8 cellular contexts compared by ENCODE assay signal in genomic region chr2:55279859-55280424, GRCh38. TPM values are rescaled to one million over a fixed set of nuclear protein-coding genes. Genes with fewer than 3 reads are reported as not detected.
DNase-seq lines count a peak whose midpoint lies in the region; ATAC-seq, FAIRE-seq and TF ChIP-seq lines count a peak whose summit lies in the region.
"Not testable (repeated sequence)": the region's sequence is repeated elsewhere in the genome, so short reads cannot be mapped to it uniquely, and the experiment has no call there.

No MANE protein-coding gene starts in this region.

- H3K79me2 ChIP-seq in K562 (ENCODE audit: control insufficient read depth, insufficient read depth, low read length): peaks cover 31% of the 10 kb centered on the region

- H3K4me1 Mint-ChIP-seq in CD4-positive, alpha-beta T cell (ENCODE audit: low read depth): peaks cover 20% of the 10 kb centered on the region
- H3K4me1 Mint-ChIP-seq in nephron (peaks cover 22% of the 10 kb centered on the region), progenitor cell of endocrine pancreas (ENCODE audit: low read depth) (peaks cover 22% of the 10 kb centered on the region)

- not testable (repeated sequence) for H3K36me3 Mint-ChIP-seq in CD4-positive, alpha-beta T cell (ENCODE audit: low read depth); nephron (ENCODE audit: low read depth); progenitor cell of endocrine pancreas (ENCODE audit: insufficient read depth)

- H4K20me1 ChIP-seq in K562 (replicated peaks; ENCODE audit: control insufficient read depth, insufficient read depth, low read length): not testable (repeated sequence)

- in situ Hi-C loops in K562 (cut with MboI): not testable (repeated sequence)

- BruUV-seq in K562 (replicated peaks; lab: Mats Ljungman, UMichigan): not testable (repeated sequence)

- intact Hi-C loops in CD4-positive, alpha-beta T cell (cut with DNase I, micrococcal nuclease): loop anchor here (2.0 to 5.0 kb wide), 4 partner anchors 47 to 237 kb away; partner anchors contain the start of genes CFAP36 (in 1 of the 2), CLHC1 (in 1 of the 2) and RPS27A (in 1 of the 2)
- intact Hi-C loops in K562 (cut with micrococcal nuclease): loop anchor here (5.0 kb wide), 2 partner anchors 137 to 337 kb away; partner anchors contain the start of genes CCDC88A and PPP4R3B

- not testable (repeated sequence) for H3K9me3 ChIP-seq in CD4-positive, alpha-beta T cell (ENCODE audit: control insufficient read depth, low read length); HEK293 (ENCODE audit: control insufficient read depth, insufficient read depth, low read depth, low read length); RWPE2 (ENCODE audit: severe bottlenecking); K562 (replicated peaks; ENCODE audit: control insufficient read depth, insufficient read depth, low read depth, low read length); iPS-20b (ENCODE audit: insufficient read depth, low read depth, low read length)

- peak overlapping the region; percentile 9; the same call in 1 of the 2 replicates for H3K4me2 ChIP-seq in K562 (ENCODE audit: insufficient read depth, low read length)

- CTCF ChIA-PET in CD4-positive, alpha-beta T cell (lab: Charles Lee); K562 (lab: Yijun Ruan, JAX; ENCODE audit: low intra/inter-chr PET ratio): not testable (repeated sequence)
- CTCF ChIA-PET in HEK293 (lab: Yijun Ruan, JAX): interaction anchor here (0.6 kb wide), 1 partner anchor 386 kb away, joined by 3 read pairs; no protein-coding TSS in a partner anchor

- H3K4me3 Mint-ChIP-seq in CD4-positive, alpha-beta T cell: peak overlapping the region; percentile 31
- H3K4me3 Mint-ChIP-seq in nephron (peak overlapping the region; percentile 1 to 61 (median 18)), progenitor cell of endocrine pancreas (ENCODE audit: low read depth) (peak overlapping the region; percentile 9)

- not testable (repeated sequence) for H3K27me3 ChIP-seq in CD4-positive, alpha-beta T cell (ENCODE audit: control insufficient read depth, insufficient read depth, low read length); RWPE2 (ENCODE audit: insufficient read depth, poor library complexity, severe bottlenecking); K562 (ENCODE audit: control insufficient read depth in 2 of 2, insufficient read depth in 2 of 2, low read length in 2 of 2); iPS-20b (ENCODE audit: insufficient read depth, low read length)

- not testable (repeated sequence) for H3K9me3 Mint-ChIP-seq in CD4-positive, alpha-beta T cell; nephron; progenitor cell of endocrine pancreas (ENCODE audit: low read depth)

- 40% methylated on average over 7 of the region's 7 CpGs for WGBS in K562 (ENCODE audit: insufficient coverage, low coverage, missing lambda C conversion rate)

- H3K4me3 ChIP-seq in HEK293 (ENCODE audit: low read depth, low read length); RWPE2 (ENCODE audit: severe bottlenecking); K562: not testable (repeated sequence)
- peak overlapping the region; percentile 53 for H3K4me3 ChIP-seq in iPS-20b (ENCODE audit: low read length)

- not testable (repeated sequence) for H3K36me3 ChIP-seq in HEK293 (ENCODE audit: control insufficient read depth in 2 of 2, insufficient read depth in 1 of 2, low read length in 2 of 2); RWPE2 (ENCODE audit: low read depth); K562 (ENCODE audit: control insufficient read depth, insufficient read depth, low read length); iPS-20b (ENCODE audit: insufficient read depth, low read depth, low read length)

- H3K9me1 ChIP-seq in K562 (ENCODE audit: control insufficient read depth, insufficient read depth, low read length): not testable (repeated sequence)

- not testable (repeated sequence) for ATAC-seq in CD4-positive, alpha-beta T cell (ENCODE audit: poor library complexity); RWPE2 (ENCODE audit: low read depth); K562

- POLR2A ChIA-PET in CD4-positive, alpha-beta T cell (lab: Charles Lee); HEK293 (lab: Yijun Ruan, JAX): not testable (repeated sequence)
- POLR2A ChIA-PET in K562 (lab: Yijun Ruan, JAX): interaction anchor here (1.0 kb wide), 1 partner anchor 23 kb away, joined by 4 read pairs; no protein-coding TSS in a partner anchor

- not testable (repeated sequence) for TF ChIP-seq POLR2A in K562 (conservative IDR thresholded peaks at IDR 0.05)

- not testable (repeated sequence) for DNase-seq in CD4-positive, alpha-beta T cell; RWPE2 (ENCODE audit: low spot score); epithelial cell of prostate (ENCODE audit: low read depth, low spot score); progenitor cell of endocrine pancreas (ENCODE audit: low spot score, unreplicated experiment)
- DNase-seq in K562 (ENCODE audit: extremely low read depth in 1 of 4, low spot score in 3 of 4): peak in 1 of 4 experiments; percentile 8

- TF ChIP-seq EP300 in K562 (IDR thresholded peaks at IDR 0.05; ENCODE audit: low read length): not testable (repeated sequence)

- TF ChIP-seq CTCF in CD4-positive, alpha-beta T cell (IDR thresholded peaks at IDR 0.05); HEK293 (tag by site-specific recombination; IDR thresholded peaks at IDR 0.05); RWPE2 (IDR thresholded peaks at IDR 0.05; ENCODE audit: poor library complexity, severe bottlenecking); K562 (IDR thresholded peaks at IDR 0.05 in 2 of 3, conservative IDR thresholded peaks at IDR 0.05 in 1 of 3; ENCODE audit: insufficient read depth in 2 of 3, low read depth in 1 of 3, low read length in 3 of 3); nephron (IDR thresholded peaks at IDR 0.05; ENCODE audit: unreplicated experiment in 3 of 3); progenitor cell of endocrine pancreas (IDR thresholded peaks at IDR 0.05; ENCODE audit: unreplicated experiment): not testable (repeated sequence)

- not testable (repeated sequence) for TF ChIP-seq RAD21 in K562 (CRISPR knock-in tag; conservative IDR thresholded peaks at IDR 0.05 in 1 of 2, IDR thresholded peaks at IDR 0.05 in 1 of 2)

- not testable (repeated sequence) for H3K27ac ChIP-seq in CD4-positive, alpha-beta T cell (ENCODE audit: low read depth, low read length); HEK293 (ENCODE audit: extremely low read depth, low read depth, low read length)
- H3K27ac ChIP-seq in RWPE2 (ENCODE audit: poor library complexity, severe bottlenecking): peak overlapping the region; percentile 58
- H3K27ac ChIP-seq in K562 (ENCODE audit: extremely low read depth, low read depth, low read length): 0 out of 3 replicates have a peak overlapping the region, but pooled peaks have one; percentile 28
- peak overlapping the region; percentile 74 for H3K27ac ChIP-seq in epithelial cell of prostate
- peak overlapping the region; percentile 62 for H3K27ac ChIP-seq in iPS-20b (ENCODE audit: low read length)

- 0 out of 4 replicates have a peak overlapping the region, but pooled peaks of 1 of the 2 experiments have one; percentile 34 for H3K9ac ChIP-seq in K562 (ENCODE audit: insufficient read depth in 1 of 2, low read depth in 2 of 2, low read length in 2 of 2)
- H3K9ac ChIP-seq in iPS-20b (ENCODE audit: low read depth, low read length): peak overlapping the region; percentile 74

- not testable (repeated sequence) for H3K27me3 Mint-ChIP-seq in CD4-positive, alpha-beta T cell; progenitor cell of endocrine pancreas
- peaks cover 12% of the 10 kb centered on the region for H3K27me3 Mint-ChIP-seq in nephron (ENCODE audit: low read depth)

- H2AFZ ChIP-seq in K562 (ENCODE audit: low read depth, low read length): peak overlapping the region; percentile 86

- not testable (repeated sequence) for FAIRE-seq in K562 (lab: Jason Lieb, UNC)

- peak overlapping the region; percentile 6 for H3K27ac Mint-ChIP-seq in CD4-positive, alpha-beta T cell
- H3K27ac Mint-ChIP-seq in nephron (peak overlapping the region; percentile 23 to 60 (median 44)), progenitor cell of endocrine pancreas (peak overlapping the region; percentile 46)

- not testable (repeated sequence) for H3K4me1 ChIP-seq in HEK293 (ENCODE audit: control insufficient read depth, insufficient read depth, low read length); K562 (replicated peaks in 1 of 2; ENCODE audit: control insufficient read depth in 2 of 2, insufficient read depth in 2 of 2, low read length in 2 of 2)
- H3K4me1 ChIP-seq in RWPE2 (ENCODE audit: insufficient read depth, poor library complexity, severe bottlenecking) (peaks cover 10% of the 10 kb centered on the region), iPS-20b (ENCODE audit: insufficient read depth, low read length) (peaks cover 23% of the 10 kb centered on the region)

RNA-seq across cellular contexts. Expression of gene MTIF2, which starts 10.9 kb away (rescaled TPM):
- 10 to 100 TPM; 13.0 to 15.6 TPM for total RNA-seq in CD4-positive, alpha-beta T cell
- 77.7 and 94.9 TPM in 2 replicates for total RNA-seq in K562 (2011; cell fraction: chromatin; rRNA removed; ENCODE audit: low replicate concordance)
- total RNA-seq in K562 (2011; cell fraction: nucleolus; rRNA removed): 52.8 and 62.7 TPM in 2 replicates
- total RNA-seq in K562 (2011; cell fraction: nucleoplasm; rRNA removed): 67.3 and 69.7 TPM in 2 replicates
- total RNA-seq in K562 (2014; rRNA removed) (85.1 and 105 TPM in 2 replicates), K562 (2014; rRNA removed; fragmentation: Illumina TruSeq; extraction: Trizol) (141 and 163 TPM in 2 replicates), K562 (2015; rRNA removed; fragmentation: Illumina TruSeq; extraction: Trizol) (133 and 143 TPM in 2 replicates), K562 (2021) (81.1 and 84.5 TPM in 2 replicates), progenitor cell of endocrine pancreas (22.7 and 24.5 TPM in 2 replicates)
- polyA plus RNA-seq in K562 (2011; rRNA removed) (71.9 and 77.3 TPM in 2 replicates), K562 (2014; fragmentation: Illumina TruSeq; extraction: Trizol) (104 and 115 TPM in 2 replicates), K562 (2014; fragmentation: Nextera tagmentation; extraction: Ambion mirVana) (100 to 1,000 TPM in 1 of 2 experiments, 10 to 100 TPM in 1; 58.7 to 106 TPM), K562 (2014; rRNA removed) (83.3 and 88.5 TPM in 2 replicates)
- polyA plus RNA-seq in K562 (2011; cell fraction: cytosol; rRNA removed): 20.9 and 27.8 TPM in 2 replicates
- 34.0 and 45.2 TPM in 2 replicates for polyA plus RNA-seq in K562 (2011; cell fraction: nucleus; rRNA removed)
- 65.0 and 79.3 TPM in 2 replicates for polyA plus RNA-seq in K562 (2012)
- 156 and 157 TPM in 2 replicates for polyA minus RNA-seq in K562 (2011; rRNA and poly(A)+ RNA removed)
- polyA minus RNA-seq in K562 (2011; cell fraction: cytosol; rRNA and poly(A)+ RNA removed): 39.6 and 51.8 TPM in 2 replicates
- polyA minus RNA-seq in K562 (2011; cell fraction: nucleus; rRNA and poly(A)+ RNA removed): 56.7 and 88.5 TPM in 2 replicates

RNA-seq across cellular contexts. Expression of gene RPS27A, which starts 47.5 kb away (rescaled TPM):
- 1,000 to 10,000 TPM; 2,201 to 2,315 TPM for total RNA-seq in CD4-positive, alpha-beta T cell
- total RNA-seq in K562 (2011; cell fraction: chromatin; rRNA removed; ENCODE audit: low replicate concordance): 331 and 344 TPM in 2 replicates
- total RNA-seq in K562 (2011; cell fraction: nucleolus; rRNA removed): 339 and 368 TPM in 2 replicates
- 601 and 1,012 TPM in 2 replicates for total RNA-seq in K562 (2011; cell fraction: nucleoplasm; rRNA removed)
- total RNA-seq in K562 (2014; rRNA removed) (1,654 and 1,685 TPM in 2 replicates), K562 (2014; rRNA removed; fragmentation: Illumina TruSeq; extraction: Trizol) (3,037 and 3,271 TPM in 2 replicates), K562 (2015; rRNA removed; fragmentation: Illumina TruSeq; extraction: Trizol) (2,063 and 2,242 TPM in 2 replicates), K562 (2021) (1,392 and 1,538 TPM in 2 replicates), progenitor cell of endocrine pancreas (807 and 898 TPM in 2 replicates)
- polyA plus RNA-seq in K562 (2011; rRNA removed) (3,088 and 3,282 TPM in 2 replicates), K562 (2014; fragmentation: Illumina TruSeq; extraction: Trizol) (1,383 and 1,726 TPM in 2 replicates), K562 (2014; fragmentation: Nextera tagmentation; extraction: Ambion mirVana) (1,000 to 10,000 TPM; 2,423 to 2,945 TPM), K562 (2014; rRNA removed) (2,195 and 2,258 TPM in 2 replicates)
- polyA plus RNA-seq in K562 (2011; cell fraction: cytosol; rRNA removed): 748 and 1,744 TPM in 2 replicates
- polyA plus RNA-seq in K562 (2011; cell fraction: nucleus; rRNA removed): 371 and 883 TPM in 2 replicates
- 2,166 and 2,345 TPM in 2 replicates for polyA plus RNA-seq in K562 (2012)
- 1,049 and 1,123 TPM in 2 replicates for polyA minus RNA-seq in K562 (2011; rRNA and poly(A)+ RNA removed)
- 396 and 500 TPM in 2 replicates for polyA minus RNA-seq in K562 (2011; cell fraction: cytosol; rRNA and poly(A)+ RNA removed)
- 165 and 328 TPM in 2 replicates for polyA minus RNA-seq in K562 (2011; cell fraction: nucleus; rRNA and poly(A)+ RNA removed)

RNA-seq across cellular contexts. Expression of gene CLHC1, which starts 47.8 kb away (rescaled TPM):
- 1 to 10 TPM; 4.4 TPM for total RNA-seq in CD4-positive, alpha-beta T cell
- total RNA-seq in K562 (2011; cell fraction: chromatin; rRNA removed; ENCODE audit: low replicate concordance): 28.4 and 58.9 TPM in 2 replicates
- total RNA-seq in K562 (2011; cell fraction: nucleolus; rRNA removed): 14.8 and 18.8 TPM in 2 replicates
- total RNA-seq in K562 (2011; cell fraction: nucleoplasm; rRNA removed): 26.7 and 42.7 TPM in 2 replicates
- total RNA-seq in K562 (2014; rRNA removed) (6.5 and 8.5 TPM in 2 replicates), K562 (2014; rRNA removed; fragmentation: Illumina TruSeq; extraction: Trizol) (14.3 and 14.5 TPM in 2 replicates), K562 (2015; rRNA removed; fragmentation: Illumina TruSeq; extraction: Trizol) (9.0 and 11.0 TPM in 2 replicates), K562 (2021) (6.1 and 8.6 TPM in 2 replicates), progenitor cell of endocrine pancreas (33.8 and 43.9 TPM in 2 replicates)
- polyA plus RNA-seq in K562 (2011; rRNA removed) (11.7 and 13.3 TPM in 2 replicates), K562 (2014; fragmentation: Illumina TruSeq; extraction: Trizol) (5.1 and 5.9 TPM in 2 replicates), K562 (2014; fragmentation: Nextera tagmentation; extraction: Ambion mirVana) (1 to 10 TPM; 3.7 to 4.6 TPM), K562 (2014; rRNA removed) (10.4 and 12.9 TPM in 2 replicates)
- polyA plus RNA-seq in K562 (2011; cell fraction: cytosol; rRNA removed): 0.79 and 3.4 TPM in 2 replicates
- 15.8 and 17.1 TPM in 2 replicates for polyA plus RNA-seq in K562 (2011; cell fraction: nucleus; rRNA removed)
- 5.0 and 10.8 TPM in 2 replicates for polyA plus RNA-seq in K562 (2012)
- polyA minus RNA-seq in K562 (2011; rRNA and poly(A)+ RNA removed): 13.6 and 19.5 TPM in 2 replicates
- 3.7 and 5.2 TPM in 2 replicates for polyA minus RNA-seq in K562 (2011; cell fraction: cytosol; rRNA and poly(A)+ RNA removed)
- 16.2 and 28.9 TPM in 2 replicates for polyA minus RNA-seq in K562 (2011; cell fraction: nucleus; rRNA and poly(A)+ RNA removed)
